ENCODE assay signal across 1 cellular context in the genomic region with DNA sequence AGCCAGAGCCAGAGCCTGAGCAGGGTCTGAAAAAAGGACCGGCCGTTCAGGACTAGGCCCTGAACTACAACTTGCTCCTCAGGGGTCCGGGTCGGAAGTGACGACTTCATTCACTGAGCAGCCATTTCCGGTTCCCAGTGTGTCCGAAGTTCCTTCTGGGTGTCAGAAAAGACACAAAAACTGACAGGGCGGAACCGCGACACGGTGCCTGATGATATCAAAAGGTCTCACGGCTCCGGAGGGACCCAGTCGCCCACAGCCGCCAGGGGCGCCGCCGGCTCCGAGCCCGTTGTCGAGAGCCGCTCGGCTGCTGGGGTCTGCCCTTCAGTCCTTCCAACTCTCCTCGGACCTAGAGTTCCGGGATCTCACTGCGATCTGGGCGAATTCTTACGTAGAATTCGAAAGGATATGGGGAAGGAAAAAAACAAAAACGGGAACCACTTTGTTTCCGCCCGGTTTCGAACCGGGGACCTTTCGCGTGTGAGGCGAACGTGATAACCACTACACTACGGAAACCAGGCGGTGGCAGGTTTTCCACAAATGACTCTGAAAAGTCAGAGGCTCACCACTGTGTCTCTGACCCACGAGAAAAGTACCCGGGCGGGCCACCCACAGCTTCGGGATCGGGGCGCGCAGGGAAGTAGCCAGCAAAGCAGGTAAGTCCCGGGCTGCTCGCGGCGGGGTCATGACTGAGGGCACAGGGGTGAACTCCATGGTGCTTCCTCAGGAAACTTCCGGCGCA.
TF ChIP-seq lines count a peak whose summit lies in the region.

No MANE protein-coding gene starts in this region.

TF ChIP-seq in K562, 482 proteins besides CTCF, POLR2A, EP300 and RAD21 (continued from another document and continues in another):
- TF ChIP-seq MEF2D (tag; conservative IDR thresholded peaks at IDR 0.05; ENCODE audit: low read depth), result no peak
- TF ChIP-seq ZNF668 (CRISPR knock-in tag; IDR thresholded peaks at IDR 0.05), result no peak
- TF ChIP-seq RBM17 (IDR thresholded peaks at IDR 0.05; ENCODE audit: borderline replicate concordance, low read depth, low read length), result no peak
- peak; percentile 13; the same call in 1 of the 2 replicates for TF ChIP-seq ZNF707 (CRISPR knock-in tag; conservative IDR thresholded peaks at IDR 0.05)
- TF ChIP-seq, protein P1, sequence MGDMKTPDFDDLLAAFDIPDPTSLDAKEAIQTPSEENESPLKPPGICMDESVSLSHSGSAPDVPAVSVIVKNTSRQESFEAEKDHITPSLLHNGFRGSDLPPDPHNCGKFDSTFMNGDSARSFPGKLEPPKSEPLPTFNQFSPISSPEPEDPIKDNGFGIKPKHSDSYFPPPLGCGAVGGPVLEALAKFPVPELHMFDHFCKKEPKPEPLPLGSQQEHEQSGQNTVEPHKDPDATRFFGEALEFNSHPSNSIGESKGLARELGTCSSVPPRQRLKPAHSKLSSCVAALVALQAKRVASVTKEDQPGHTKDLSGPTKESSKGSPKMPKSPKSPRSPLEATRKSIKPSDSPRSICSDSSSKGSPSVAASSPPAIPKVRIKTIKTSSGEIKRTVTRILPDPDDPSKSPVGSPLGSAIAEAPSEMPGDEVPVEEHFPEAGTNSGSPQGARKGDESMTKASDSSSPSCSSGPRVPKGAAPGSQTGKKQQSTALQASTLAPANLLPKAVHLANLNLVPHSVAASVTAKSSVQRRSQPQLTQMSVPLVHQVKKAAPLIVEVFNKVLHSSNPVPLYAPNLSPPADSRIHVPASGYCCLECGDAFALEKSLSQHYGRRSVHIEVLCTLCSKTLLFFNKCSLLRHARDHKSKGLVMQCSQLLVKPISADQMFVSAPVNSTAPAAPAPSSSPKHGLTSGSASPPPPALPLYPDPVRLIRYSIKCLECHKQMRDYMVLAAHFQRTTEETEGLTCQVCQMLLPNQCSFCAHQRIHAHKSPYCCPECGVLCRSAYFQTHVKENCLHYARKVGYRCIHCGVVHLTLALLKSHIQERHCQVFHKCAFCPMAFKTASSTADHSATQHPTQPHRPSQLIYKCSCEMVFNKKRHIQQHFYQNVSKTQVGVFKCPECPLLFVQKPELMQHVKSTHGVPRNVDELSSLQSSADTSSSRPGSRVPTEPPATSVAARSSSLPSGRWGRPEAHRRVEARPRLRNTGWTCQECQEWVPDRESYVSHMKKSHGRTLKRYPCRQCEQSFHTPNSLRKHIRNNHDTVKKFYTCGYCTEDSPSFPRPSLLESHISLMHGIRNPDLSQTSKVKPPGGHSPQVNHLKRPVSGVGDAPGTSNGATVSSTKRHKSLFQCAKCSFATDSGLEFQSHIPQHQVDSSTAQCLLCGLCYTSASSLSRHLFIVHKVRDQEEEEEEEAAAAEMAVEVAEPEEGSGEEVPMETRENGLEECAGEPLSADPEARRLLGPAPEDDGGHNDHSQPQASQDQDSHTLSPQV (IDR thresholded peaks at IDR 0.05), result peak; percentile 92
- TF ChIP-seq NEUROD1 (IDR thresholded peaks at IDR 0.05; ENCODE audit: borderline replicate concordance, low read depth, low read length, partially characterized antibody), result peak; percentile 17
- TF ChIP-seq TBP (optimal IDR thresholded peaks at IDR 0.05; ENCODE audit: low read depth, low read length), result peak; percentile 100
- TF ChIP-seq, protein P2, sequence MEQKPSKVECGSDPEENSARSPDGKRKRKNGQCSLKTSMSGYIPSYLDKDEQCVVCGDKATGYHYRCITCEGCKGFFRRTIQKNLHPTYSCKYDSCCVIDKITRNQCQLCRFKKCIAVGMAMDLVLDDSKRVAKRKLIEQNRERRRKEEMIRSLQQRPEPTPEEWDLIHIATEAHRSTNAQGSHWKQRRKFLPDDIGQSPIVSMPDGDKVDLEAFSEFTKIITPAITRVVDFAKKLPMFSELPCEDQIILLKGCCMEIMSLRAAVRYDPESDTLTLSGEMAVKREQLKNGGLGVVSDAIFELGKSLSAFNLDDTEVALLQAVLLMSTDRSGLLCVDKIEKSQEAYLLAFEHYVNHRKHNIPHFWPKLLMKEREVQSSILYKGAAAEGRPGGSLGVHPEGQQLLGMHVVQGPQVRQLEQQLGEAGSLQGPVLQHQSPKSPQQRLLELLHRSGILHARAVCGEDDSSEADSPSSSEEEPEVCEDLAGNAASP (IDR thresholded peaks at IDR 0.05), result no peak
- TF ChIP-seq ZNF134 (CRISPR knock-in tag; conservative IDR thresholded peaks at IDR 0.05), result no peak
- TF ChIP-seq XRCC3 (IDR thresholded peaks at IDR 0.05), result no peak
- TF ChIP-seq, protein P3, sequence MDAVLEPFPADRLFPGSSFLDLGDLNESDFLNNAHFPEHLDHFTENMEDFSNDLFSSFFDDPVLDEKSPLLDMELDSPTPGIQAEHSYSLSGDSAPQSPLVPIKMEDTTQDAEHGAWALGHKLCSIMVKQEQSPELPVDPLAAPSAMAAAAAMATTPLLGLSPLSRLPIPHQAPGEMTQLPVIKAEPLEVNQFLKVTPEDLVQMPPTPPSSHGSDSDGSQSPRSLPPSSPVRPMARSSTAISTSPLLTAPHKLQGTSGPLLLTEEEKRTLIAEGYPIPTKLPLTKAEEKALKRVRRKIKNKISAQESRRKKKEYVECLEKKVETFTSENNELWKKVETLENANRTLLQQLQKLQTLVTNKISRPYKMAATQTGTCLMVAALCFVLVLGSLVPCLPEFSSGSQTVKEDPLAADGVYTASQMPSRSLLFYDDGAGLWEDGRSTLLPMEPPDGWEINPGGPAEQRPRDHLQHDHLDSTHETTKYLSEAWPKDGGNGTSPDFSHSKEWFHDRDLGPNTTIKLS (IDR thresholded peaks at IDR 0.05; ENCODE audit: borderline replicate concordance, low read depth), result peak; percentile 82
- TF ChIP-seq, protein P4, sequence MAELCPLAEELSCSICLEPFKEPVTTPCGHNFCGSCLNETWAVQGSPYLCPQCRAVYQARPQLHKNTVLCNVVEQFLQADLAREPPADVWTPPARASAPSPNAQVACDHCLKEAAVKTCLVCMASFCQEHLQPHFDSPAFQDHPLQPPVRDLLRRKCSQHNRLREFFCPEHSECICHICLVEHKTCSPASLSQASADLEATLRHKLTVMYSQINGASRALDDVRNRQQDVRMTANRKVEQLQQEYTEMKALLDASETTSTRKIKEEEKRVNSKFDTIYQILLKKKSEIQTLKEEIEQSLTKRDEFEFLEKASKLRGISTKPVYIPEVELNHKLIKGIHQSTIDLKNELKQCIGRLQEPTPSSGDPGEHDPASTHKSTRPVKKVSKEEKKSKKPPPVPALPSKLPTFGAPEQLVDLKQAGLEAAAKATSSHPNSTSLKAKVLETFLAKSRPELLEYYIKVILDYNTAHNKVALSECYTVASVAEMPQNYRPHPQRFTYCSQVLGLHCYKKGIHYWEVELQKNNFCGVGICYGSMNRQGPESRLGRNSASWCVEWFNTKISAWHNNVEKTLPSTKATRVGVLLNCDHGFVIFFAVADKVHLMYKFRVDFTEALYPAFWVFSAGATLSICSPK (IDR thresholded peaks at IDR 0.05; ENCODE audit: borderline replicate concordance), result no peak; the same call in 1 of the 2 replicates
- no peak for TF ChIP-seq TEAD2 (tag; IDR thresholded peaks at IDR 0.05)
- TF ChIP-seq BACH1 (tag; IDR thresholded peaks at IDR 0.05), result no peak
- TF ChIP-seq, protein P5, sequence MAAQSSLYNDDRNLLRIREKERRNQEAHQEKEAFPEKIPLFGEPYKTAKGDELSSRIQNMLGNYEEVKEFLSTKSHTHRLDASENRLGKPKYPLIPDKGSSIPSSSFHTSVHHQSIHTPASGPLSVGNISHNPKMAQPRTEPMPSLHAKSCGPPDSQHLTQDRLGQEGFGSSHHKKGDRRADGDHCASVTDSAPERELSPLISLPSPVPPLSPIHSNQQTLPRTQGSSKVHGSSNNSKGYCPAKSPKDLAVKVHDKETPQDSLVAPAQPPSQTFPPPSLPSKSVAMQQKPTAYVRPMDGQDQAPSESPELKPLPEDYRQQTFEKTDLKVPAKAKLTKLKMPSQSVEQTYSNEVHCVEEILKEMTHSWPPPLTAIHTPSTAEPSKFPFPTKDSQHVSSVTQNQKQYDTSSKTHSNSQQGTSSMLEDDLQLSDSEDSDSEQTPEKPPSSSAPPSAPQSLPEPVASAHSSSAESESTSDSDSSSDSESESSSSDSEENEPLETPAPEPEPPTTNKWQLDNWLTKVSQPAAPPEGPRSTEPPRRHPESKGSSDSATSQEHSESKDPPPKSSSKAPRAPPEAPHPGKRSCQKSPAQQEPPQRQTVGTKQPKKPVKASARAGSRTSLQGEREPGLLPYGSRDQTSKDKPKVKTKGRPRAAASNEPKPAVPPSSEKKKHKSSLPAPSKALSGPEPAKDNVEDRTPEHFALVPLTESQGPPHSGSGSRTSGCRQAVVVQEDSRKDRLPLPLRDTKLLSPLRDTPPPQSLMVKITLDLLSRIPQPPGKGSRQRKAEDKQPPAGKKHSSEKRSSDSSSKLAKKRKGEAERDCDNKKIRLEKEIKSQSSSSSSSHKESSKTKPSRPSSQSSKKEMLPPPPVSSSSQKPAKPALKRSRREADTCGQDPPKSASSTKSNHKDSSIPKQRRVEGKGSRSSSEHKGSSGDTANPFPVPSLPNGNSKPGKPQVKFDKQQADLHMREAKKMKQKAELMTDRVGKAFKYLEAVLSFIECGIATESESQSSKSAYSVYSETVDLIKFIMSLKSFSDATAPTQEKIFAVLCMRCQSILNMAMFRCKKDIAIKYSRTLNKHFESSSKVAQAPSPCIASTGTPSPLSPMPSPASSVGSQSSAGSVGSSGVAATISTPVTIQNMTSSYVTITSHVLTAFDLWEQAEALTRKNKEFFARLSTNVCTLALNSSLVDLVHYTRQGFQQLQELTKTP (IDR thresholded peaks at IDR 0.05; ENCODE audit: low read depth in 1 of 2, partially characterized antibody in 2 of 2), result peak in 1 of 2 experiments; percentile 90
- peak; percentile 86 for TF ChIP-seq ZNF121 (CRISPR knock-in tag; conservative IDR thresholded peaks at IDR 0.05)
- TF ChIP-seq, protein P6, sequence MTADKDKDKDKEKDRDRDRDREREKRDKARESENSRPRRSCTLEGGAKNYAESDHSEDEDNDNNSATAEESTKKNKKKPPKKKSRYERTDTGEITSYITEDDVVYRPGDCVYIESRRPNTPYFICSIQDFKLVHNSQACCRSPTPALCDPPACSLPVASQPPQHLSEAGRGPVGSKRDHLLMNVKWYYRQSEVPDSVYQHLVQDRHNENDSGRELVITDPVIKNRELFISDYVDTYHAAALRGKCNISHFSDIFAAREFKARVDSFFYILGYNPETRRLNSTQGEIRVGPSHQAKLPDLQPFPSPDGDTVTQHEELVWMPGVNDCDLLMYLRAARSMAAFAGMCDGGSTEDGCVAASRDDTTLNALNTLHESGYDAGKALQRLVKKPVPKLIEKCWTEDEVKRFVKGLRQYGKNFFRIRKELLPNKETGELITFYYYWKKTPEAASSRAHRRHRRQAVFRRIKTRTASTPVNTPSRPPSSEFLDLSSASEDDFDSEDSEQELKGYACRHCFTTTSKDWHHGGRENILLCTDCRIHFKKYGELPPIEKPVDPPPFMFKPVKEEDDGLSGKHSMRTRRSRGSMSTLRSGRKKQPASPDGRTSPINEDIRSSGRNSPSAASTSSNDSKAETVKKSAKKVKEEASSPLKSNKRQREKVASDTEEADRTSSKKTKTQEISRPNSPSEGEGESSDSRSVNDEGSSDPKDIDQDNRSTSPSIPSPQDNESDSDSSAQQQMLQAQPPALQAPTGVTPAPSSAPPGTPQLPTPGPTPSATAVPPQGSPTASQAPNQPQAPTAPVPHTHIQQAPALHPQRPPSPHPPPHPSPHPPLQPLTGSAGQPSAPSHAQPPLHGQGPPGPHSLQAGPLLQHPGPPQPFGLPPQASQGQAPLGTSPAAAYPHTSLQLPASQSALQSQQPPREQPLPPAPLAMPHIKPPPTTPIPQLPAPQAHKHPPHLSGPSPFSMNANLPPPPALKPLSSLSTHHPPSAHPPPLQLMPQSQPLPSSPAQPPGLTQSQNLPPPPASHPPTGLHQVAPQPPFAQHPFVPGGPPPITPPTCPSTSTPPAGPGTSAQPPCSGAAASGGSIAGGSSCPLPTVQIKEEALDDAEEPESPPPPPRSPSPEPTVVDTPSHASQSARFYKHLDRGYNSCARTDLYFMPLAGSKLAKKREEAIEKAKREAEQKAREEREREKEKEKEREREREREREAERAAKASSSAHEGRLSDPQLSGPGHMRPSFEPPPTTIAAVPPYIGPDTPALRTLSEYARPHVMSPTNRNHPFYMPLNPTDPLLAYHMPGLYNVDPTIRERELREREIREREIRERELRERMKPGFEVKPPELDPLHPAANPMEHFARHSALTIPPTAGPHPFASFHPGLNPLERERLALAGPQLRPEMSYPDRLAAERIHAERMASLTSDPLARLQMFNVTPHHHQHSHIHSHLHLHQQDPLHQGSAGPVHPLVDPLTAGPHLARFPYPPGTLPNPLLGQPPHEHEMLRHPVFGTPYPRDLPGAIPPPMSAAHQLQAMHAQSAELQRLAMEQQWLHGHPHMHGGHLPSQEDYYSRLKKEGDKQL (CRISPR knock-in tag; IDR thresholded peaks at IDR 0.05; ENCODE audit: borderline replicate concordance), result no peak
- no peak for TF ChIP-seq KLF10 (CRISPR knock-in tag; IDR thresholded peaks at IDR 0.05)
- no peak for TF ChIP-seq ZNF347 (CRISPR knock-in tag; IDR thresholded peaks at IDR 0.05; ENCODE audit: low read depth)
- TF ChIP-seq TAL1 (IDR thresholded peaks at IDR 0.05), result peak; percentile 5; the same call in 1 of the 2 replicates
- no peak for TF ChIP-seq PCBP1 (IDR thresholded peaks at IDR 0.05; ENCODE audit: low read depth, low read length, poor library complexity, severe bottlenecking)
- TF ChIP-seq CBX5 (IDR thresholded peaks at IDR 0.05; ENCODE audit: borderline replicate concordance, low read depth), result no peak
- TF ChIP-seq KDM4B (IDR thresholded peaks at IDR 0.05; ENCODE audit: borderline replicate concordance in 2 of 2, low read depth in 1 of 2), result no peak
- TF ChIP-seq ZFPM2 (CRISPR knock-in tag; IDR thresholded peaks at IDR 0.05), result no peak
- no peak for TF ChIP-seq TAF15 (IDR thresholded peaks at IDR 0.05; ENCODE audit: low read depth, low read length)
- peak; percentile 65 for TF ChIP-seq SMAD1 (IDR thresholded peaks at IDR 0.05; ENCODE audit: low read depth, low read length, partially characterized antibody)
- TF ChIP-seq FOXA1 (IDR thresholded peaks at IDR 0.05; ENCODE audit: borderline replicate concordance), result no peak
- no peak; the same call in 1 of the 2 replicates for TF ChIP-seq ZBTB1 (CRISPR knock-in tag; IDR thresholded peaks at IDR 0.05; ENCODE audit: borderline replicate concordance, low read depth)
- TF ChIP-seq, protein P7, sequence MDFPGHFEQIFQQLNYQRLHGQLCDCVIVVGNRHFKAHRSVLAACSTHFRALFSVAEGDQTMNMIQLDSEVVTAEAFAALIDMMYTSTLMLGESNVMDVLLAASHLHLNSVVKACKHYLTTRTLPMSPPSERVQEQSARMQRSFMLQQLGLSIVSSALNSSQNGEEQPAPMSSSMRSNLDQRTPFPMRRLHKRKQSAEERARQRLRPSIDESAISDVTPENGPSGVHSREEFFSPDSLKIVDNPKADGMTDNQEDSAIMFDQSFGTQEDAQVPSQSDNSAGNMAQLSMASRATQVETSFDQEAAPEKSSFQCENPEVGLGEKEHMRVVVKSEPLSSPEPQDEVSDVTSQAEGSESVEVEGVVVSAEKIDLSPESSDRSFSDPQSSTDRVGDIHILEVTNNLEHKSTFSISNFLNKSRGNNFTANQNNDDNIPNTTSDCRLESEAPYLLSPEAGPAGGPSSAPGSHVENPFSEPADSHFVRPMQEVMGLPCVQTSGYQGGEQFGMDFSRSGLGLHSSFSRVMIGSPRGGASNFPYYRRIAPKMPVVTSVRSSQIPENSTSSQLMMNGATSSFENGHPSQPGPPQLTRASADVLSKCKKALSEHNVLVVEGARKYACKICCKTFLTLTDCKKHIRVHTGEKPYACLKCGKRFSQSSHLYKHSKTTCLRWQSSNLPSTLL (IDR thresholded peaks at IDR 0.05), result peak; percentile 93
- TF ChIP-seq ZBTB17 (CRISPR knock-in tag; IDR thresholded peaks at IDR 0.05), result no peak
- TF ChIP-seq TAF1 (IDR thresholded peaks at IDR 0.05; ENCODE audit: control insufficient read depth, extremely low read depth, insufficient read depth, low read length, severe bottlenecking), result peak; percentile 92
- TF ChIP-seq CREBBP (IDR thresholded peaks at IDR 0.05; ENCODE audit: low read depth, low read length), result no peak
- TF ChIP-seq TFAM (CRISPR knock-in tag; conservative IDR thresholded peaks at IDR 0.05), result no peak
- no peak; a peak in 1 of 4 replicates for TF ChIP-seq MCM7 (IDR thresholded peaks at IDR 0.05)
- TF ChIP-seq CEBPG (CRISPR knock-in tag; IDR thresholded peaks at IDR 0.05), result no peak
- no peak for TF ChIP-seq CEBPG (tag; conservative IDR thresholded peaks at IDR 0.05 in 1 of 2, IDR thresholded peaks at IDR 0.05 in 1 of 2)
- TF ChIP-seq RBM15 (IDR thresholded peaks at IDR 0.05; ENCODE audit: insufficient read depth, low read length), result no peak
